11 cellular contexts compared by ENCODE assay signal in the genomic region with DNA sequence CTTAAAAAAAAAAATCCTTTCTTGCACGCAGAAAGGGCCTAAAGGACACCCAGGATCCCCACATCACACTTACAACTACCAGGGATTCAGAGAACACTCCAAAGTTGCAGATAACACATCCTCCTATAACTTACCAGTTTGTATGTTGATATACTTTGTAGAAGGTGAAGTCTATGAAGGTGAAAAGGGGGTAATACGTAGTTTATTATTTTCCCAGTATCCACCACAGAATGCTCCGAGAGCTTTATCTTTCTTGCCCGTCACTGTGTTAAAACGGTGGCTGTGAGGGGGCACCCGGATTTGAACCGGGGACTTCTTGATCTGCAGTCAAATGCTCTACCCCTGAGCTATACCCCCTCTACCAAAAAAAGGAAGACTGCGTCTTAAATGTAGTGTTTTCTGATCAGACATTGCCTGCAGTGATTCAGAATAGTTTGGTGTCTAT. TPM values are rescaled to one million over a fixed set of nuclear protein-coding genes. Genes with fewer than 3 reads are reported as not detected.
A peak's percentile ranks its signal among the peaks of the same experiment; 100 is the strongest.
DNase-seq lines count a peak whose midpoint lies in the region; ATAC-seq and TF ChIP-seq lines count a peak whose summit lies in the region.
"Had no signal": no experiment of that assay in that cellular context is flagged by ENCODE, and none has a peak within 500 bp of the region (broad histone marks: within the 10 kb centered on the region; RNA-seq: fewer than 3 reads in every experiment).

No MANE protein-coding gene starts in this region.

- ATAC-seq in GM21576 (IDR thresholded peaks at IDR 0.05; ENCODE audit: unreplicated experiment) (no peak), HG02970 (IDR thresholded peaks at IDR 0.05; ENCODE audit: low FRiP score, unreplicated experiment) (no peak)
- ATAC-seq: gastrocnemius medialis had no signal

- DNase-seq in NCI-H1417 (lab: John Stamatoyannopoulos, UW) = peak in 2 of 3 experiments; percentile 22 to 61
- no peak for DNase-seq in NCI-H1417 treated with DMSO at 0.1 percent for 48 hours (lab: John Stamatoyannopoulos, UW)
- peak; percentile 43 for DNase-seq in GM12865 (ENCODE audit: low read depth)
- DNase-seq in OCI-M1 (lab: John Stamatoyannopoulos, UW) = peak; percentile 92
- DNase-seq in fibroblast of the aortic adventitia (ENCODE audit: low read depth) = peak; percentile 55
- no peak for DNase-seq in central memory CD4-positive, alpha-beta T cell
- DNase-seq: gastrocnemius medialis; stimulated activated CD4-positive, alpha-beta T cell treated with anti-CD3 and anti-CD28 coated beads, Interleukin-4, amount 100 ng/mL, for 24 hours; testis had no signal

- H3K4me3 ChIP-seq in GM12865 (ENCODE audit: low read depth, low read length) (no peak overlapping the region), fibroblast of the aortic adventitia (ENCODE audit: low read depth, low read length) (no peak overlapping the region)
- H3K4me3 ChIP-seq: gastrocnemius medialis had no signal

- TF ChIP-seq CTCF in GM12865 (IDR thresholded peaks at IDR 0.05; ENCODE audit: insufficient read depth, low read depth, low read length, missing control alignments) (no peak), fibroblast of the aortic adventitia (IDR thresholded peaks at IDR 0.05; ENCODE audit: insufficient read depth, low read length) (no peak)

RNA-seq across cellular contexts. Expression of a gene that starts 7.9 kb away (rescaled TPM):
- 638 and 2,401 TPM in 2 replicates for total RNA-seq in fibroblast of the aortic adventitia (ENCODE audit: low replicate concordance)

RNA-seq across cellular contexts. Expression of a gene that starts 8.4 kb away (rescaled TPM):
- 65.6 and 174 TPM in 2 replicates for total RNA-seq in fibroblast of the aortic adventitia (ENCODE audit: low replicate concordance)

RNA-seq across cellular contexts. Expression of a gene that starts 36.3 kb away (rescaled TPM):
- total RNA-seq in fibroblast of the aortic adventitia (ENCODE audit: low replicate concordance) = 10.4 and 27.8 TPM in 2 replicates

Comparison
In these comparisons a context has a peak if more than half of its experiments do, and no peak if none do; other contexts are left out.
1. DNase-seq: peak in NCI-H1417 (2 of 3), GM12865 (single experiment), OCI-M1 (single experiment) and fibroblast of the aortic adventitia (single experiment); none in NCI-H1417 treated with DMSO at 0.1 percent for 48 hours (single experiment) and central memory CD4-positive, alpha-beta T cell (single experiment).